In the genomic region with DNA sequence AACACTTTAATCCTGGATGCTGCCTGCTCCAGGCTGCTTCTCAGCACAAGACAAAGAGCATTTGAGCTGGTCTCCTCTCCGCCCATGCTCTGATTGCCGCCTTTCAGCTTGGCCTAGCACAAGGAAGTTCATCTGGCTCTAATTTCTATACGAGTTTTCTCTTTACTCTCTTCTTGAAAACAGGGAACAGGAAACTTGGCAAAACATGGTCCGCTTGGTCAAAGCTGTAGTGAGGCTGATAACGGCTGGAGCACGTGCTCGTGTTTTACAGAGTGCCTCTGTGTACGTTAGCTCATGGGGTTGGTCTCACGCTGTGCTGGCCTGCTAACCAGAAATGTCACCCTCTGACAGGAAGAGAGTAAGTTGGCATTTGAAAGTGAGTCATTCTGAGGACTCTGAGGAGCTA, we compare ENCODE assay signal across 8 cellular contexts. TPM values are rescaled to one million over a fixed set of nuclear protein-coding genes. Genes with fewer than 3 reads are reported as not detected.
DNase-seq lines count a peak whose midpoint lies in the region; ATAC-seq and TF ChIP-seq lines count a peak whose summit lies in the region.

No MANE protein-coding gene starts in this region.

- DNase-seq in M059J (ENCODE audit: low read depth) (peak; percentile 69), dermis blood vessel endothelial cell (peak; percentile 73), lower lobe of right lung (no peak), suprapubic skin (ENCODE audit: low spot score in 2 of 2) (no peak), NCI-H1436 treated with DMSO at 0.1 percent for 48 hours (lab: John Stamatoyannopoulos, UW) (no peak), thyroid gland (no peak), cerebellar cortex (ENCODE audit: low spot score) (no peak)
- no peak for DNase-seq in activated CD4-positive, alpha-beta T cell treated with anti-CD3 and anti-CD28 coated beads for 1 hour

- intact Hi-C loops in lower lobe of right lung (cut with DNase I) (no loop called here), thyroid gland (cut with DNase I) (no loop called here)

- 60% methylated on average over 9 of the region's 9 CpGs for WGBS in suprapubic skin
- WGBS in thyroid gland, 2 donors, result 83 to 85% methylated on average over 9 of the region's 9 CpGs

- H3K36me3 ChIP-seq in lower lobe of right lung, result peaks cover 26% of the 10 kb centered on the region
- H3K36me3 ChIP-seq in suprapubic skin, result peaks cover 11% of the 10 kb centered on the region
- peaks cover 0 to 8% of the 10 kb centered on the region in 2 donors for H3K36me3 ChIP-seq in thyroid gland

- H3K9me3 ChIP-seq in lower lobe of right lung (no peaks in the 10 kb centered on the region), suprapubic skin (no peaks in the 10 kb centered on the region), thyroid gland (no peaks in the 10 kb centered on the region)

- H3K4me1 ChIP-seq in lower lobe of right lung (peaks cover 36% of the 10 kb centered on the region), suprapubic skin (peaks cover 12% of the 10 kb centered on the region), thyroid gland (peaks cover 0 to 9% of the 10 kb centered on the region in 2 donors)

- H3K27me3 ChIP-seq in lower lobe of right lung (ENCODE audit: low read depth) (no peaks in the 10 kb centered on the region), suprapubic skin (no peaks in the 10 kb centered on the region), thyroid gland (no peaks in the 10 kb centered on the region)

- ATAC-seq in lower lobe of right lung, result peak; percentile 69 to 73

- TF ChIP-seq CTCF in lower lobe of right lung (IDR thresholded peaks at IDR 0.05), result no peak
- TF ChIP-seq CTCF in suprapubic skin (IDR thresholded peaks at IDR 0.05), result no peak
- no peak for TF ChIP-seq CTCF in thyroid gland (IDR thresholded peaks at IDR 0.05)

- H3K27ac ChIP-seq in lower lobe of right lung, result peak overlapping the region; percentile 37
- H3K27ac ChIP-seq in suprapubic skin, result peak overlapping the region; percentile 31
- H3K27ac ChIP-seq in thyroid gland, result no peak overlapping the region

- no peak overlapping the region for H3K4me3 ChIP-seq in lower lobe of right lung
- no peak overlapping the region for H3K4me3 ChIP-seq in suprapubic skin
- no peak overlapping the region for H3K4me3 ChIP-seq in thyroid gland (replicated peaks in 1 of 3)

- no peak for TF ChIP-seq EP300 in suprapubic skin (IDR thresholded peaks at IDR 0.05)

- TF ChIP-seq POLR2A in suprapubic skin (IDR thresholded peaks at IDR 0.05), result no peak
- TF ChIP-seq POLR2A in thyroid gland (IDR thresholded peaks at IDR 0.05), result no peak

RNA-seq across cellular contexts. Expression of gene RARRES1, which starts 19.2 kb away (rescaled TPM):
- total RNA-seq in M059J (2014; rRNA removed; shearing (Covaris generic)), result 1.8 and 3.7 TPM in 2 replicates
- total RNA-seq in dermis blood vessel endothelial cell, result 1.3 and 6.0 TPM in 2 replicates
- 65.8 TPM for total RNA-seq in lower lobe of right lung
- total RNA-seq in suprapubic skin, result 10 to 100 TPM in 3 of 4 donors, 1 to 10 TPM in 1; 5.6 to 23.4 (median 19.5) TPM
- total RNA-seq in thyroid gland, result 100 to 1,000 TPM in 1 of 4 donors, 10 to 100 TPM in 1, 1 to 10 TPM in 2; 4.8 to 394 (median 21.4) TPM

RNA-seq across cellular contexts. Expression of gene LXN, which starts 40.6 kb away (rescaled TPM):
- 0.25 TPM in 1 of 2 replicates, not detected in the other for total RNA-seq in M059J (2014; rRNA removed; shearing (Covaris generic))
- total RNA-seq in dermis blood vessel endothelial cell (82.5 and 93.8 TPM in 2 replicates), lower lobe of right lung (18.8 TPM), suprapubic skin (10 to 100 TPM in 1 of 4 donors, 1 to 10 TPM in 3; 7.4 to 11.8 (median 8.0) TPM), thyroid gland (10 to 100 TPM; 16.8 to 42.3 (median 22.7) TPM)

Comparison
In these comparisons a context has a peak if more than half of its experiments do, and no peak if none do; other contexts are left out.
1. DNase-seq: peak in M059J (single experiment) and dermis blood vessel endothelial cell (single experiment); none in lower lobe of right lung (single experiment), suprapubic skin (0 of 2), NCI-H1436 treated with DMSO at 0.1 percent for 48 hours (single experiment), thyroid gland (0 of 2), cerebellar cortex (single experiment) and activated CD4-positive, alpha-beta T cell treated with anti-CD3 and anti-CD28 coated beads for 1 hour (single experiment).
2. H3K27ac ChIP-seq: peak in lower lobe of right lung (single experiment) and suprapubic skin (single experiment); none in thyroid gland (0 of 3).